Comparison of ENCODE assay signal across 23 cellular contexts in the genomic region with DNA sequence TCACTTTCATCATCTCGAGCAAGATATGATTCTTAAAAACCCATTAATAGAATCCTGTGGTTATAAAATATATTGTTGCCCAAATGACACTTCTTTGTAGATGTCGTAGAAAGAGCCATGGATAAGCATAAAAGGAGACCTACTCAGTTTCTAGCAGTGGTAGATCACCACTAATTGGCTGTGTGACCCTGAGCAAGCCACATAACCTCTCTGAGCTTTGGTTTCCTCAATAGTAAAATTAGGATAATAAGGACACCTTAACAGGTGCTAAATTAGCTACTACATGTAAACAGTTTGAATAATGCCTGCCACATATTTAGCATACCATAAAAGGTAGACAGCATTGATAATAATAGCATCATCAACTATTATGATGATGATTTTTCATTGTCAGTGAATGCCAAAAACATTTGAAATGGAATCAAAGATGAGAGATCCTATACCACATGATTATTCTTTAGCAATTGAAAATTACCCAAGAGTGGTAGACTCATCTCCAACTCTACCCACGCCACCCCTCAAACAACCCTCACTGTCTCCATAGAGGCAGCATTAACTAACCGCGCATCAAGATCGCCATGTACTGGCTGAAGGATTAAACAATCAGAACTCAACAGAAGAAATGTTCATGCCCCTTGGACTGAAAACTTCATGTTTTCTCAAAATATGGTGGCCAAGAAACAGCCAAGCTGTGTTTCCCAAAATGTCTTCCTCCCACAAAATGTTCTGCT. TPM values are rescaled to one million over a fixed set of nuclear protein-coding genes. Genes with fewer than 3 reads are reported as not detected.
A peak's percentile ranks its signal among the peaks of the same experiment; 100 is the strongest.
DNase-seq lines count a peak whose midpoint lies in the region; ATAC-seq and TF ChIP-seq lines count a peak whose summit lies in the region.
"Had no signal": no experiment of that assay in that cellular context is flagged by ENCODE, and none has a peak within 500 bp of the region (broad histone marks: within the 10 kb centered on the region; RNA-seq: fewer than 3 reads in every experiment).

No MANE protein-coding gene starts in this region.

- no peaks in the 10 kb centered on the region for H3K36me3 ChIP-seq in Peyer's patch
- H3K36me3 ChIP-seq in osteoblast (ENCODE audit: insufficient read depth, low read length), result no peaks in the 10 kb centered on the region
- peaks cover 2% of the 10 kb centered on the region for H3K36me3 ChIP-seq in upper lobe of right lung
- H3K36me3 ChIP-seq: BE2C had no signal

- H3K4me1 ChIP-seq in Peyer's patch (peaks cover 0 to 3% (median 0%) of the 10 kb centered on the region in 4 donors), osteoblast (ENCODE audit: insufficient read depth, low read length) (no peaks in the 10 kb centered on the region), upper lobe of right lung (peaks cover 5% of the 10 kb centered on the region)

- ATAC-seq in upper lobe of right lung (peak; percentile 44), GM19452 (IDR thresholded peaks at IDR 0.05; ENCODE audit: unreplicated experiment) (no peak)
- ATAC-seq: GM23338 had no signal

- H3K79me2 ChIP-seq in osteoblast (ENCODE audit: insufficient read depth, low read length), result no peaks in the 10 kb centered on the region

- peaks cover 16% of the 10 kb centered on the region for H4K20me1 ChIP-seq in osteoblast (ENCODE audit: insufficient read depth, low read length)

- DNase-seq in Peyer's patch (no peak), endothelial cell (ENCODE audit: low spot score) (no peak), osteoblast (ENCODE audit: insufficient read length, low spot score, missing footprints) (peak; percentile 59), upper lobe of right lung (no peak), NCI-H1930 (lab: John Stamatoyannopoulos, UW) (no peak)
- no peak for DNase-seq in activated CD4-positive, alpha-beta T cell treated with anti-CD3 and anti-CD28 coated beads, Interleukin-2, amount 50 U/mL, for 48 hours
- DNase-seq: BE2C; Calu3; CD8-positive, alpha-beta memory T cell; DMS153; DND-41; H9; IMR-90; MM.1S; NCI-H2029 treated with DMSO at 0.1 percent for 48 hours; NCI-H2227 treated with DMSO at 0.1 percent for 48 hours; NCI-H526 treated with DMSO at 0.1 percent for 48 hours; SIG-M5; SK-N-SH had no signal

- H3K4me1 Mint-ChIP-seq in endothelial cell (ENCODE audit: unreplicated experiment), result peaks cover 52% of the 10 kb centered on the region
- H3K4me1 Mint-ChIP-seq: CD8-positive, alpha-beta memory T cell had no signal

- peak overlapping the region; percentile 10 for H3K4me3 Mint-ChIP-seq in endothelial cell (ENCODE audit: unreplicated experiment)
- H3K4me3 Mint-ChIP-seq: CD14-positive monocyte; CD8-positive, alpha-beta memory T cell; GM23338; H9 had no signal

- no peak overlapping the region for H3K27ac Mint-ChIP-seq in endothelial cell (ENCODE audit: unreplicated experiment)
- H3K27ac Mint-ChIP-seq: GM23338, H9 had no signal

- H3K27ac ChIP-seq in Peyer's patch, result peak overlapping the region in 3 of 4 donors; percentile 8 to 17 (median 14)
- H3K27ac ChIP-seq in osteoblast (ENCODE audit: low read depth, low read length), result no peak overlapping the region
- peak overlapping the region; percentile 24 for H3K27ac ChIP-seq in upper lobe of right lung
- H3K27ac ChIP-seq: KMS-11 had no signal

- H3K9me3 Mint-ChIP-seq in endothelial cell (ENCODE audit: unreplicated experiment), result no peaks in the 10 kb centered on the region
- H3K9me3 Mint-ChIP-seq: H9 had no signal

- no peak overlapping the region for H3K4me2 ChIP-seq in osteoblast (ENCODE audit: insufficient read depth, low read length)
- H3K4me2 ChIP-seq: KMS-11, SK-N-SH had no signal

- H3K27me3 ChIP-seq in Peyer's patch (no peaks in the 10 kb centered on the region), osteoblast (ENCODE audit: insufficient read depth, low read length) (no peaks in the 10 kb centered on the region), upper lobe of right lung (no peaks in the 10 kb centered on the region)
- H3K27me3 ChIP-seq: BE2C had no signal

- no peaks in the 10 kb centered on the region for H3K9me3 ChIP-seq in Peyer's patch
- H3K9me3 ChIP-seq in osteoblast (ENCODE audit: low read depth, low read length), result no peaks in the 10 kb centered on the region
- no peaks in the 10 kb centered on the region for H3K9me3 ChIP-seq in upper lobe of right lung
- H3K9me3 ChIP-seq: BE2C, SK-N-SH had no signal

- intact Hi-C loops in upper lobe of right lung (cut with DNase I), result no loop called here

- TF ChIP-seq CTCF in Peyer's patch (IDR thresholded peaks at IDR 0.05) (no peak), endothelial cell (IDR thresholded peaks at IDR 0.05; ENCODE audit: unreplicated experiment) (no peak), osteoblast (IDR thresholded peaks at IDR 0.05; ENCODE audit: extremely low read depth, low read depth, low read length) (no peak), upper lobe of right lung (IDR thresholded peaks at IDR 0.05) (no peak)

- no peak overlapping the region for H2AFZ ChIP-seq in osteoblast (ENCODE audit: low read length)
- H2AFZ ChIP-seq: GM23338 had no signal

- TF ChIP-seq POLR2A in Peyer's patch (IDR thresholded peaks at IDR 0.05), result no peak

- H3K4me3 ChIP-seq in Peyer's patch, result no peak overlapping the region
- H3K4me3 ChIP-seq in osteoblast (ENCODE audit: insufficient read depth, low read length), result no peak overlapping the region
- no peak overlapping the region for H3K4me3 ChIP-seq in upper lobe of right lung
- H3K4me3 ChIP-seq: GM23338 had no signal

- H3K27me3 Mint-ChIP-seq in endothelial cell (ENCODE audit: unreplicated experiment), result peaks cover 2% of the 10 kb centered on the region

- peaks cover 51% of the 10 kb centered on the region for H3K36me3 Mint-ChIP-seq in endothelial cell (ENCODE audit: low read depth, unreplicated experiment)
- H3K36me3 Mint-ChIP-seq: CD8-positive, alpha-beta memory T cell had no signal

RNA-seq across cellular contexts. Expression of a gene that starts 45.8 kb away (rescaled TPM):
- 10 to 100 TPM in 2 of 4 donors, 1 to 10 TPM in 2; 3.9 to 55.3 (median 10.9) TPM for total RNA-seq in Peyer's patch
- 148 TPM for total RNA-seq in endothelial cell (ENCODE audit: unreplicated experiment)
- 22.8 and 36.2 TPM in 2 replicates for total RNA-seq in osteoblast
- total RNA-seq in upper lobe of right lung, result 49.2 TPM
